13 cellular contexts compared by ENCODE assay signal in genomic region chrX:42176790-42177189, GRCh38.
DNase-seq lines count a peak whose midpoint lies in the region; ATAC-seq, FAIRE-seq and TF ChIP-seq lines count a peak whose summit lies in the region.
"Had no signal": no experiment of that assay in that cellular context is flagged by ENCODE, and none has a peak within 500 bp of the region (broad histone marks: within the 10 kb centered on the region; RNA-seq: fewer than 3 reads in every experiment).

No MANE protein-coding gene starts in this region.

- H3K27me3 Mint-ChIP-seq in type B pancreatic cell: no peaks in the 10 kb centered on the region

- no peaks in the 10 kb centered on the region for H3K36me3 Mint-ChIP-seq in type B pancreatic cell

- no peak overlapping the region for H3K27ac Mint-ChIP-seq in type B pancreatic cell

- CTCF ChIA-PET in HEK293T (lab: Yijun Ruan, JAX): no interaction called here

- POLR2A ChIA-PET in HEK293T (lab: Yijun Ruan, JAX): no interaction called here

- DNase-seq in NCI-H748 (lab: John Stamatoyannopoulos, UW; ENCODE audit: unreplicated experiment) (peak; percentile 63), NCI-H748 treated with DMSO at 0.1 percent for 48 hours (lab: John Stamatoyannopoulos, UW) (no peak), HEK293T (ENCODE audit: extremely low spot score) (peak; percentile 43), SK-MEL-5 (ENCODE audit: low read depth, low spot score) (peak; percentile 1), type B pancreatic cell (ENCODE audit: extremely low spot score, unreplicated experiment) (no peak), H54 (ENCODE audit: insufficient read length, low spot score) (no peak)
- DNase-seq: DMS153; NCI-H1048; NCI-H1694 treated with DMSO at 0.1 percent for 48 hours; NCI-H2171; NK-92 treated with Interleukin-12 subunit alpha and Interleukin-12 subunit beta, amount 100 ng/mL, for 24 hours; T-helper 2 cell had no signal

- TF ChIP-seq CTCF in type B pancreatic cell (conservative IDR thresholded peaks at IDR 0.05): peak; percentile 28

- TF ChIP-seq POLR2A in H54 (IDR thresholded peaks at IDR 0.05; ENCODE audit: low read depth, low read length): no peak

- ATAC-seq in GM21515 (IDR thresholded peaks at IDR 0.05; ENCODE audit: unreplicated experiment): no peak

- in situ Hi-C loops in SK-MEL-5 (cut with HindIII; ENCODE audit: low pct_unique_long_range_greater_than_20kb, low sequenced_read_pairs): no loop called here

- no peaks in the 10 kb centered on the region for H3K9me3 Mint-ChIP-seq in type B pancreatic cell

- H3K4me1 Mint-ChIP-seq in type B pancreatic cell (ENCODE audit: unreplicated experiment): no peaks in the 10 kb centered on the region

- FAIRE-seq in H54 (lab: Jason Lieb, UNC): no peak

- no peak overlapping the region for H3K4me3 Mint-ChIP-seq in type B pancreatic cell

TF ChIP-seq in HEK293T, 16 proteins besides CTCF, POLR2A, EP300 and RAD21:
- TF ChIP-seq FOXK2 (IDR thresholded peaks at IDR 0.05) (no peak), HDGF (IDR thresholded peaks at IDR 0.05; ENCODE audit: borderline replicate concordance) (no peak), L3MBTL2 (conservative IDR thresholded peaks at IDR 0.05) (no peak), PKNOX1 (IDR thresholded peaks at IDR 0.05) (no peak), NFRKB (IDR thresholded peaks at IDR 0.05) (no peak), ELF4 (IDR thresholded peaks at IDR 0.05) (no peak), CTBP1 (IDR thresholded peaks at IDR 0.05; ENCODE audit: borderline replicate concordance) (no peak), LEF1 (IDR thresholded peaks at IDR 0.05; ENCODE audit: borderline replicate concordance) (no peak), BHLHE40 (IDR thresholded peaks at IDR 0.05; ENCODE audit: borderline replicate concordance) (no peak), FOXM1 (IDR thresholded peaks at IDR 0.05; ENCODE audit: borderline replicate concordance) (no peak), ARNT (IDR thresholded peaks at IDR 0.05) (no peak), SUZ12 (IDR thresholded peaks at IDR 0.05) (no peak), TARDBP (IDR thresholded peaks at IDR 0.05) (no peak), ZNF384 (IDR thresholded peaks at IDR 0.05) (no peak)

Comparison
In these comparisons a context has a peak if more than half of its experiments do, and no peak if none do; other contexts are left out.
1. DNase-seq: peak in NCI-H748 (single experiment), HEK293T (single experiment) and SK-MEL-5 (single experiment); none in NCI-H748 treated with DMSO at 0.1 percent for 48 hours (single experiment), type B pancreatic cell (single experiment) and H54 (single experiment).